26 cellular contexts compared by ENCODE assay signal in the genomic region with DNA sequence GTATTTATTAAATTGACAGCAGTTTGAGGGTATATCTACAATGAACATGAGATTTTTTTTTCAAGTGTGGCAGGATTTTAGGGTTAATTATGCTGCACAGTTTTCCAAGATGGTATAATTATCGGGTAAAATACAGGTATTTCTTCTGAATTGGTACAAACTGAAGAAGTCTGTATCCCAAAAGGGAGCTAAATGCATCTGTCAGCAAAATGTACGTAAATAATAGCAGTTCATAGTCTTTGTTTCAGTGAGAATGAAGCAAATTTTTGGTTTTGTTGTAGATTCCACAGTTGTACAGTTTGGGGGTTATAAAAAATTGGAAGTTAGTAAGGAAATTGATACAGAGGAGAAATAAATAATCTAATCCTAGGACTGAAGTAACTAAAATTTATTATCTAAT.
"Had no signal": no experiment of that assay in that cellular context is flagged by ENCODE, and none has a peak within 500 bp of the region (broad histone marks: within the 10 kb centered on the region; RNA-seq: fewer than 3 reads in every experiment).

No MANE protein-coding gene starts in this region.

- H3K4me3 ChIP-seq: MG63 had no signal

- H3K4me1 Mint-ChIP-seq: IgD-negative memory B cell had no signal

- H3K27me3 Mint-ChIP-seq: IgD-negative memory B cell had no signal

- ATAC-seq: Panc1, PC-3 had no signal

- H3K9me3 Mint-ChIP-seq: IgD-negative memory B cell had no signal

- H3K4me3 Mint-ChIP-seq: IgD-negative memory B cell had no signal

- H3K27me3 ChIP-seq: MG63 had no signal

- DNase-seq: Karpas-422; KBM-7; MG63; NCI-H1092; NCI-H1105 treated with DMSO at 0.1 percent for 48 hours; NCI-H1417 treated with DMSO at 0.1 percent for 48 hours; NCI-H146; NCI-H1694 treated with DMSO at 0.1 percent for 48 hours; NCI-H1930; NCI-H2081; NCI-H2107; NCI-H2171; NCI-H226; NCI-H446; NCI-H510A; NCI-H524 treated with DMSO at 0.1 percent for 48 hours; NCI-H69; NCI-H774; NK-92 treated with Interleukin-12 subunit alpha and Interleukin-12 subunit beta, amount 100 ng/mL, for 24 hours; PC-3; SHP77; SK-N-SH; SW 1271 had no signal

- H3K9me3 ChIP-seq: MG63, SK-N-SH had no signal

- H3K4me2 ChIP-seq: SK-N-SH had no signal

- H3K9ac ChIP-seq: SK-N-SH had no signal

- H3K27ac ChIP-seq: RWPE1 had no signal
